In the genomic region with DNA sequence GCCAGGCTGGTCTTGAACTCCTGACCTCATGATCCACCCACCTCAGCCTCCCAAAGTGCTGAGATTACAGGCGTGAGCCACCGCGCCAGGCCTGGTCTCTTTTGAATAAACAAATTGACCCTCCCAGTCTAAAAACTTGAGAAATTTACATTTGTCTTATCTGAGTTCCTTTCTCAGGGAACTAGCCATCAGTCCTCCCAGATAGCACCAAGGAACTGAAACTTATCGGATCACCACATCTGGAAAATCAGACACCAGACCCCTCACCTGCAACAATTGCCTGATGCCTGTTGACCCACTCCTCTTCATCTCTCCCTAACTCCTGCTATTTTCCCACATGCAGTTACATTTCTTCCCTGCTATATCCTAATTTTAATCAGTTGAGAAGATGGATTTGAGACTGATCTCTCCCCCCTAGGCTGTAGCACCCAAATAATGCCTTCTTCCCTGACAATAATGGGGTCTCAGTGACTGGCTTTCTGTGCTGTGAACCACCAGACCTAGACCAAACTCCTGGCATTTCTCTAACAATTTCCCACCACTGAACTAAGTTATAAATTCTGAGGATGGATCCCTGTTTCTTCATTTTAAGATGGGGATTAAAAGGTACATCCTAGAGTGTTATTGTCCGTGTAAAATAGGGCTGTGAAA, we compare ENCODE assay signal across 8 cellular contexts. TPM values are rescaled to one million over a fixed set of nuclear protein-coding genes. Genes with fewer than 3 reads are reported as not detected.
DNase-seq lines count a peak whose midpoint lies in the region; ATAC-seq and TF ChIP-seq lines count a peak whose summit lies in the region.

No MANE protein-coding gene starts in this region.

- H3K4me1 Mint-ChIP-seq in activated CD8-positive, alpha-beta T cell treated with anti-CD3 and anti-CD28 coated beads for 36 hours (ENCODE audit: low read depth): peaks cover 47% of the 10 kb centered on the region
- H3K4me1 Mint-ChIP-seq in effector memory CD8-positive, alpha-beta T cell (ENCODE audit: low read depth in 2 of 2): peaks cover 25 to 34% of the 10 kb centered on the region in 2 donors

- no peak for TF ChIP-seq EP300 in SK-N-SH (IDR thresholded peaks at IDR 0.05; ENCODE audit: borderline replicate concordance in 1 of 2, low read depth in 1 of 2, low read length in 1 of 2)
- TF ChIP-seq EP300 in suprapubic skin (IDR thresholded peaks at IDR 0.05): no peak

- no peak for TF ChIP-seq POLR2A in suprapubic skin (IDR thresholded peaks at IDR 0.05)

- H3K9me3 ChIP-seq in SK-N-SH: no peaks in the 10 kb centered on the region
- peaks cover 9% of the 10 kb centered on the region for H3K9me3 ChIP-seq in iPS-18a (ENCODE audit: control insufficient read depth, low read depth, low read length)
- no peaks in the 10 kb centered on the region for H3K9me3 ChIP-seq in suprapubic skin

- 93% methylated on average over 5 of the region's 5 CpGs for WGBS in SK-N-SH (ENCODE audit: low lambda C conversion rate)
- WGBS in suprapubic skin: 97% methylated on average over 5 of the region's 5 CpGs

- H3K4me3 ChIP-seq in SK-N-SH (ENCODE audit: low read depth in 2 of 2, low read length in 1 of 2): no peak overlapping the region; a peak in 1 of 4 replicates
- peak overlapping the region; percentile 58 for H3K4me3 ChIP-seq in iPS-18a (ENCODE audit: low read length)
- H3K4me3 ChIP-seq in suprapubic skin: no peak overlapping the region

- H3K27ac Mint-ChIP-seq in activated CD8-positive, alpha-beta T cell treated with anti-CD3 and anti-CD28 coated beads for 36 hours: peak overlapping the region; percentile 55
- H3K27ac Mint-ChIP-seq in effector memory CD8-positive, alpha-beta T cell: peak overlapping the region in 1 of 2 donors; percentile 64

- peak overlapping the region; percentile 84 for H3K4me3 Mint-ChIP-seq in activated CD8-positive, alpha-beta T cell treated with anti-CD3 and anti-CD28 coated beads for 36 hours
- H3K4me3 Mint-ChIP-seq in effector memory CD8-positive, alpha-beta T cell: peak overlapping the region in 1 of 2 donors; percentile 87

- ATAC-seq in SK-N-SH treated with all-trans-retinoic acid at 6 μM for 48 hours: no peak
- ATAC-seq in activated CD8-positive, alpha-beta T cell treated with anti-CD3 and anti-CD28 coated beads for 36 hours: no peak
- ATAC-seq in effector memory CD8-positive, alpha-beta T cell (replicated peaks): no peak

- H3K9me2 ChIP-seq in SK-N-SH: no peaks in the 10 kb centered on the region

- H3F3A ChIP-seq in SK-N-SH (replicated peaks; ENCODE audit: insufficient read depth): no peaks in the 10 kb centered on the region

- H3K27me3 Mint-ChIP-seq in activated CD8-positive, alpha-beta T cell treated with anti-CD3 and anti-CD28 coated beads for 36 hours: no peaks in the 10 kb centered on the region
- H3K27me3 Mint-ChIP-seq in effector memory CD8-positive, alpha-beta T cell: peaks cover 0 to 5% of the 10 kb centered on the region in 2 donors

- no peaks in the 10 kb centered on the region for H4K20me1 ChIP-seq in SK-N-SH (ENCODE audit: insufficient read depth)

- H3K36me3 Mint-ChIP-seq in activated CD8-positive, alpha-beta T cell treated with anti-CD3 and anti-CD28 coated beads for 36 hours (ENCODE audit: low read depth): peaks cover 44% of the 10 kb centered on the region
- H3K36me3 Mint-ChIP-seq in effector memory CD8-positive, alpha-beta T cell (ENCODE audit: insufficient read depth): peaks cover 2% of the 10 kb centered on the region

- intact Hi-C loops in activated CD8-positive, alpha-beta T cell treated with anti-CD3 and anti-CD28 coated beads for 36 hours (cut with micrococcal nuclease): no loop called here

- no peak for TF ChIP-seq RAD21 in SK-N-SH (IDR thresholded peaks at IDR 0.05; ENCODE audit: low read length)

- no peak for TF ChIP-seq CTCF in SK-N-SH (IDR thresholded peaks at IDR 0.05)
- TF ChIP-seq CTCF in activated CD8-positive, alpha-beta T cell treated with anti-CD3 and anti-CD28 coated beads for 36 hours (IDR thresholded peaks at IDR 0.05): no peak
- no peak for TF ChIP-seq CTCF in suprapubic skin (IDR thresholded peaks at IDR 0.05)

- 0 out of 2 replicates have a peak overlapping the region, but pooled peaks have one; percentile 93 for H2AFZ ChIP-seq in SK-N-SH (ENCODE audit: low read depth)

- H3K4me1 ChIP-seq in SK-N-SH (ENCODE audit: control insufficient read depth in 1 of 2, insufficient read depth in 2 of 2, low read depth in 1 of 2, low read length in 1 of 2) (peaks cover 5 to 19% of the 10 kb centered on the region in 2 experiments; a peak in 3 of 4 replicates), iPS-18a (ENCODE audit: control insufficient read depth, low read depth, low read length) (peaks cover 5% of the 10 kb centered on the region), suprapubic skin (peaks cover 44% of the 10 kb centered on the region)

- peaks cover 11% of the 10 kb centered on the region for H3K9me3 Mint-ChIP-seq in activated CD8-positive, alpha-beta T cell treated with anti-CD3 and anti-CD28 coated beads for 36 hours
- H3K9me3 Mint-ChIP-seq in effector memory CD8-positive, alpha-beta T cell: peaks cover 0 to 3% of the 10 kb centered on the region in 2 donors

- DNase-seq in SK-N-SH: no peak
- DNase-seq in activated CD8-positive, alpha-beta T cell treated with anti-CD3 and anti-CD28 coated beads for 36 hours: no peak
- DNase-seq in suprapubic skin (ENCODE audit: low spot score in 2 of 2): no peak
- no peak for DNase-seq in DMS 273 treated with DMSO at 0.1 percent for 48 hours (lab: John Stamatoyannopoulos, UW)
- no peak for DNase-seq in effector memory CD8-positive, alpha-beta T cell
- no peak for DNase-seq in H4 (ENCODE audit: low spot score)

- H3K27ac ChIP-seq in SK-N-SH (ENCODE audit: low read depth in 2 of 2, low read length in 1 of 2): peak overlapping the region; percentile 59 to 85; a peak in 3 of 4 replicates
- H3K27ac ChIP-seq in iPS-18a (ENCODE audit: low read length): no peak overlapping the region
- peak overlapping the region; percentile 86 for H3K27ac ChIP-seq in suprapubic skin

- H3K36me3 ChIP-seq in SK-N-SH (replicated peaks in 1 of 2; ENCODE audit: control insufficient read depth in 1 of 2, insufficient read depth in 2 of 2, low read length in 1 of 2) (peaks cover 8 to 14% of the 10 kb centered on the region in 2 experiments), iPS-18a (ENCODE audit: control insufficient read depth, low read depth, low read length) (peaks cover 7% of the 10 kb centered on the region), suprapubic skin (peaks cover 11% of the 10 kb centered on the region)

- peaks cover 10% of the 10 kb centered on the region; the same call in 1 of the 2 replicates for H3K79me2 ChIP-seq in SK-N-SH (ENCODE audit: insufficient read depth)

- CTCF ChIA-PET in SK-N-SH (lab: Yijun Ruan, JAX): interaction anchor here (2.0 to 2.6 kb wide), 2 partner anchors 33 to 44 kb away, joined by 8 to 16 read pairs; no protein-coding TSS in a partner anchor
- CTCF ChIA-PET in activated CD8-positive, alpha-beta T cell treated with anti-CD3 and anti-CD28 coated beads for 36 hours (lab: Charles Lee): interaction anchor here (1.1 to 3.0 kb wide), 3 partner anchors 8 to 44 kb away, joined by 3 to 18 read pairs (median 6); a partner anchor contains a TSS

- H3K27me3 ChIP-seq in SK-N-SH (ENCODE audit: insufficient read depth) (no peaks in the 10 kb centered on the region), iPS-18a (ENCODE audit: control insufficient read depth, insufficient read depth, low read length) (no peaks in the 10 kb centered on the region), suprapubic skin (no peaks in the 10 kb centered on the region)

- H3K4me2 ChIP-seq in SK-N-SH: no peak overlapping the region

- POLR2A ChIA-PET in SK-N-SH (lab: Yijun Ruan, JAX): interaction anchor here (0.6 to 1.9 kb wide), 5 partner anchors 9 to 33 kb away, joined by 3 to 33 read pairs (median 4); a partner anchor contains a TSS
- POLR2A ChIA-PET in activated CD8-positive, alpha-beta T cell treated with anti-CD3 and anti-CD28 coated beads for 36 hours (lab: Charles Lee): interaction anchor here (2.8 kb wide), 1 partner anchor 9 kb away, joined by 14 read pairs; a partner anchor contains a TSS

- no peak overlapping the region for H3K9ac ChIP-seq in SK-N-SH
- H3K9ac ChIP-seq in iPS-18a (ENCODE audit: low read length): no peak overlapping the region

TF ChIP-seq in SK-N-SH, 30 proteins besides CTCF, POLR2A, EP300 and RAD21 (continues in another document):
- TF ChIP-seq RCOR1 (IDR thresholded peaks at IDR 0.05; ENCODE audit: low read length) (no peak), JUND (IDR thresholded peaks at IDR 0.05) (no peak), MXI1 (IDR thresholded peaks at IDR 0.05; ENCODE audit: low read depth, low read length) (no peak), MEF2A (IDR thresholded peaks at IDR 0.05; ENCODE audit: borderline replicate concordance, low read depth) (no peak), ELF1 (IDR thresholded peaks at IDR 0.05) (no peak)
- TF ChIP-seq, protein P1, sequence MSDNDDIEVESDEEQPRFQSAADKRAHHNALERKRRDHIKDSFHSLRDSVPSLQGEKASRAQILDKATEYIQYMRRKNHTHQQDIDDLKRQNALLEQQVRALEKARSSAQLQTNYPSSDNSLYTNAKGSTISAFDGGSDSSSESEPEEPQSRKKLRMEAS (IDR thresholded peaks at IDR 0.05; ENCODE audit: low read depth): no peak

TF ChIP-seq in SK-N-SH treated with all-trans-retinoic acid at 6 μM for 48 hours, 23 proteins besides CTCF, POLR2A, EP300 and RAD21 (continues in another document):
- TF ChIP-seq ZNF565 (CRISPR knock-in tag; conservative IDR thresholded peaks at IDR 0.05; ENCODE audit: low read depth): no peak
- TF ChIP-seq ISL1 (CRISPR knock-in tag; IDR thresholded peaks at IDR 0.05): no peak

RNA-seq across cellular contexts. Expression of a gene that starts 1.0 kb away (rescaled TPM):
- polyA plus RNA-seq in SK-N-SH (2012; rRNA removed): 125 and 136 TPM in 2 replicates
- polyA plus RNA-seq in SK-N-SH (2012; cell fraction: cytosol; rRNA removed): 104 and 133 TPM in 2 replicates
- polyA plus RNA-seq in SK-N-SH (2012; cell fraction: nucleus; rRNA removed): 89.5 and 186 TPM in 2 replicates
- 10 to 100 TPM; 37.1 to 43.2 TPM for total RNA-seq in activated CD8-positive, alpha-beta T cell treated with anti-CD3 and anti-CD28 coated beads for 36 hours
- total RNA-seq in suprapubic skin: 100 to 1,000 TPM; 205 to 450 (median 302) TPM
- 290 and 329 TPM in 2 replicates for total RNA-seq in H4 (2014; rRNA removed; shearing (Covaris generic))

RNA-seq across cellular contexts. Expression of a gene that starts 8.5 kb away (rescaled TPM):
- polyA plus RNA-seq in SK-N-SH (2012; rRNA removed): 15.9 and 20.7 TPM in 2 replicates
- polyA plus RNA-seq in SK-N-SH (2012; cell fraction: cytosol; rRNA removed): 14.4 and 15.0 TPM in 2 replicates
- 45.7 and 58.8 TPM in 2 replicates for polyA plus RNA-seq in SK-N-SH (2012; cell fraction: nucleus; rRNA removed)
- total RNA-seq in activated CD8-positive, alpha-beta T cell treated with anti-CD3 and anti-CD28 coated beads for 36 hours: 10 to 100 TPM; 18.5 to 19.1 TPM
- total RNA-seq in suprapubic skin: 10 to 100 TPM; 20.8 to 80.9 (median 26.5) TPM
- total RNA-seq in H4 (2014; rRNA removed; shearing (Covaris generic)): 14.6 and 18.0 TPM in 2 replicates
